Comparison of ENCODE assay signal across 1 cellular context in the genomic region with DNA sequence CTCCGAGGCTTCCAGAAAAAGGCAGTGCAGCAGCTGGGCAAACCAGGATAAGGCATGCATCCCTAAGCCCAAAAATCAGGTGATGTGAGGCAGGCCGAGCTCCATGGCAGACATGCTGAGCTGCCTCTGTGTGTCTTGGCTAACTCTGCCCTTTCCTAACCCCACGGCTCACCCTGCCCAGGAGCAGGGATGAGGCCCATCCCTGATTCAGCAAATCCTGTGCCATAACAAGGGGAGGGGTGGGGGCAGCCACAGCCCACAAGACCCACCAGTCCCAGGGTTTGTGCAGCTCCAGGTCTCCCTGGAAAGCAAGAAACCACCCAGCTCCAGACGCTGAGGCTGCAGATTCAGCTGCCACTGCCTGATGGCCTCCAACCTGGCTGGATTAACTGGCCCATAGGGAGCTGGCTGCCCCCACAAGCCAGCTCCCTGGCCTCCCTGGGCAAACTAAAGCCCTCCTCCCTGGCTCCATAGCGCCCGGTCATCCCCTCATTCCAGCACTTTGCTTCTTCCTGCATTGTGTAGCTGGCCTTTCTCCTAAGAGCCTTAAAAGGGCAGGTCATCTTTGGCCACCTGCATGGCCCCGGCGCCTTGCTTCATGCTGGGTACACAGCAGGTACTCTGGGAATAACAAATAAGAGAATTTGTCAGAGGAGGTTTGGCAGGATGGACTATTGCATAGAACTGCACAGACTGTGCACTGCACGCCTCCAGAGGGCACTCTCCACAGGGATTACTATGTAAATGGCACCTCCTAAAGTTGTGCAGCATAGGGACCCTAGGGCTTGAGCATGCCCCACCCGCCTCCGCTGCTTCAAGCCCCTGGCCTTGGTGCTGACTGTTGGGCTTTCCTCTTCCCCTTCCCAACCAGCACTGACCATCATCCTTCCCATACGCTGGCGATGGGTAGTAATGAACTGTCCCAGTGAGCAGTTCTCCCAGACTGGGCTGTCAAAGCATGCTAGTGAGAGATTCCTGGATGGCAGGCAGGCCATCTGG.
TF ChIP-seq lines count a peak whose summit lies in the region.

No MANE protein-coding gene starts in this region.

TF ChIP-seq in SK-N-SH, 30 proteins besides CTCF, POLR2A, EP300 and RAD21 (continued from another document):
- TF ChIP-seq, protein P1, sequence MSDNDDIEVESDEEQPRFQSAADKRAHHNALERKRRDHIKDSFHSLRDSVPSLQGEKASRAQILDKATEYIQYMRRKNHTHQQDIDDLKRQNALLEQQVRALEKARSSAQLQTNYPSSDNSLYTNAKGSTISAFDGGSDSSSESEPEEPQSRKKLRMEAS (IDR thresholded peaks at IDR 0.05; ENCODE audit: low read depth): no peak
- TF ChIP-seq TCF12 (IDR thresholded peaks at IDR 0.05) (no peak), FOSL2 (IDR thresholded peaks at IDR 0.05; ENCODE audit: borderline replicate concordance, low read depth) (no peak), NRF1 (IDR thresholded peaks at IDR 0.05; ENCODE audit: low read depth, low read length) (no peak), RCOR1 (IDR thresholded peaks at IDR 0.05; ENCODE audit: low read length) (no peak)
